ENCODE assay signal across 8 cellular contexts in genomic region chr22:36252754-36253522, GRCh38. TPM values are rescaled to one million over a fixed set of nuclear protein-coding genes. Genes with fewer than 3 reads are reported as not detected.
DNase-seq lines count a peak whose midpoint lies in the region; ATAC-seq and TF ChIP-seq lines count a peak whose summit lies in the region.

A gene with protein sequence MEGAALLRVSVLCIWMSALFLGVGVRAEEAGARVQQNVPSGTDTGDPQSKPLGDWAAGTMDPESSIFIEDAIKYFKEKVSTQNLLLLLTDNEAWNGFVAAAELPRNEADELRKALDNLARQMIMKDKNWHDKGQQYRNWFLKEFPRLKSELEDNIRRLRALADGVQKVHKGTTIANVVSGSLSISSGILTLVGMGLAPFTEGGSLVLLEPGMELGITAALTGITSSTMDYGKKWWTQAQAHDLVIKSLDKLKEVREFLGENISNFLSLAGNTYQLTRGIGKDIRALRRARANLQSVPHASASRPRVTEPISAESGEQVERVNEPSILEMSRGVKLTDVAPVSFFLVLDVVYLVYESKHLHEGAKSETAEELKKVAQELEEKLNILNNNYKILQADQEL (plus strand): TSS chr22:36253133. CDS start chr22:36254956, 1,823 bp downstream.

- DNase-seq in GM12864 (ENCODE audit: low read depth) (peak; percentile 52), endothelial cell (ENCODE audit: low spot score) (no peak), SHP77 (lab: John Stamatoyannopoulos, UW) (no peak)
- DNase-seq in activated CD4-positive, alpha-beta T cell treated with anti-CD3 and anti-CD28 coated beads, Interleukin-2, amount 10 ng/mL, durations not matched to agents 24 days and 14 days, result peak; percentile 90
- peak; percentile 81 for DNase-seq in natural killer cell treated with Interleukin-12 subunit alpha and Interleukin-12 subunit beta and Interleukin-15 and Interleukin-18, amount 100 ng/mL, for 72 hours (ENCODE audit: low spot score)

- H3K9me3 Mint-ChIP-seq in activated CD4-positive, alpha-beta T cell treated with anti-CD3 and anti-CD28 coated beads, Interleukin-2, amount 10 ng/mL, durations not matched to agents 24 days and 14 days, result no peaks in the 10 kb centered on the region
- H3K9me3 Mint-ChIP-seq in endothelial cell (ENCODE audit: unreplicated experiment), result peaks cover 8% of the 10 kb centered on the region
- no peaks in the 10 kb centered on the region for H3K9me3 Mint-ChIP-seq in natural killer cell treated with Interleukin-12 subunit alpha and Interleukin-12 subunit beta and Interleukin-15 and Interleukin-18, amount 100 ng/mL, for 72 hours

- ATAC-seq in HG02981 (IDR thresholded peaks at IDR 0.05; ENCODE audit: unreplicated experiment), result peak; percentile 66
- peak; percentile 90 to 92 for ATAC-seq in natural killer cell treated with Interleukin-12 subunit alpha and Interleukin-12 subunit beta and Interleukin-15 and Interleukin-18, amount 100 ng/mL, for 72 hours
- ATAC-seq in HG02938 (IDR thresholded peaks at IDR 0.05; ENCODE audit: unreplicated experiment), result no peak
- ATAC-seq in HG02885 (IDR thresholded peaks at IDR 0.05; ENCODE audit: poor library complexity, unreplicated experiment), result no peak

- H3K4me3 ChIP-seq in GM12864 (ENCODE audit: low read depth, low read length), result peak within 1 kb of the TSS; percentile 89

- H3K4me1 Mint-ChIP-seq in activated CD4-positive, alpha-beta T cell treated with anti-CD3 and anti-CD28 coated beads, Interleukin-2, amount 10 ng/mL, durations not matched to agents 24 days and 14 days, result peaks cover 55% of the 10 kb centered on the region
- H3K4me1 Mint-ChIP-seq in endothelial cell (ENCODE audit: unreplicated experiment), result peaks cover 31% of the 10 kb centered on the region
- peaks cover 52 to 55% of the 10 kb centered on the region in 2 donors for H3K4me1 Mint-ChIP-seq in natural killer cell treated with Interleukin-12 subunit alpha and Interleukin-12 subunit beta and Interleukin-15 and Interleukin-18, amount 100 ng/mL, for 72 hours (ENCODE audit: low read depth in 2 of 2)

- peak within 1 kb of the TSS; percentile 90 for H3K27ac Mint-ChIP-seq in activated CD4-positive, alpha-beta T cell treated with anti-CD3 and anti-CD28 coated beads, Interleukin-2, amount 10 ng/mL, durations not matched to agents 24 days and 14 days
- peak within 1 kb of the TSS; percentile 71 for H3K27ac Mint-ChIP-seq in endothelial cell (ENCODE audit: unreplicated experiment)
- H3K27ac Mint-ChIP-seq in natural killer cell treated with Interleukin-12 subunit alpha and Interleukin-12 subunit beta and Interleukin-15 and Interleukin-18, amount 100 ng/mL, for 72 hours, result peak within 1 kb of the TSS; percentile 96 to 99

- intact Hi-C loops in activated CD4-positive, alpha-beta T cell treated with anti-CD3 and anti-CD28 coated beads, Interleukin-2, amount 10 ng/mL, durations not matched to agents 24 days and 14 days (cut with micrococcal nuclease), result loop anchor here (1.0 kb wide), 1 partner anchor 14 kb away; the partner anchor contains the start of gene APOL2

- peaks cover 29% of the 10 kb centered on the region for H3K36me3 Mint-ChIP-seq in activated CD4-positive, alpha-beta T cell treated with anti-CD3 and anti-CD28 coated beads, Interleukin-2, amount 10 ng/mL, durations not matched to agents 24 days and 14 days (ENCODE audit: low read depth)
- peaks cover 7% of the 10 kb centered on the region for H3K36me3 Mint-ChIP-seq in endothelial cell (ENCODE audit: low read depth, unreplicated experiment)
- peaks cover 5% of the 10 kb centered on the region for H3K36me3 Mint-ChIP-seq in natural killer cell treated with Interleukin-12 subunit alpha and Interleukin-12 subunit beta and Interleukin-15 and Interleukin-18, amount 100 ng/mL, for 72 hours

- TF ChIP-seq CTCF in GM12864 (IDR thresholded peaks at IDR 0.05; ENCODE audit: low read depth, low read length, missing control alignments) (no peak), endothelial cell (IDR thresholded peaks at IDR 0.05; ENCODE audit: unreplicated experiment) (no peak)

- H3K27me3 Mint-ChIP-seq in activated CD4-positive, alpha-beta T cell treated with anti-CD3 and anti-CD28 coated beads, Interleukin-2, amount 10 ng/mL, durations not matched to agents 24 days and 14 days, result no peaks in the 10 kb centered on the region
- H3K27me3 Mint-ChIP-seq in endothelial cell (ENCODE audit: unreplicated experiment), result peaks cover 10% of the 10 kb centered on the region
- H3K27me3 Mint-ChIP-seq in natural killer cell treated with Interleukin-12 subunit alpha and Interleukin-12 subunit beta and Interleukin-15 and Interleukin-18, amount 100 ng/mL, for 72 hours, result no peaks in the 10 kb centered on the region

- peak within 1 kb of the TSS; percentile 92 for H3K4me3 Mint-ChIP-seq in activated CD4-positive, alpha-beta T cell treated with anti-CD3 and anti-CD28 coated beads, Interleukin-2, amount 10 ng/mL, durations not matched to agents 24 days and 14 days
- H3K4me3 Mint-ChIP-seq in endothelial cell (ENCODE audit: unreplicated experiment), result peak within 1 kb of the TSS; percentile 57
- H3K4me3 Mint-ChIP-seq in natural killer cell treated with Interleukin-12 subunit alpha and Interleukin-12 subunit beta and Interleukin-15 and Interleukin-18, amount 100 ng/mL, for 72 hours, result peak within 1 kb of the TSS; percentile 93

RNA-seq across cellular contexts. Expression of the gene that starts here (rescaled TPM):
- 36.2 and 37.3 TPM in 2 replicates for total RNA-seq in activated CD4-positive, alpha-beta T cell treated with anti-CD3 and anti-CD28 coated beads, Interleukin-2, amount 10 ng/mL, durations not matched to agents 24 days and 14 days
- 2.5 TPM for total RNA-seq in endothelial cell (ENCODE audit: unreplicated experiment)
- total RNA-seq in natural killer cell treated with Interleukin-12 subunit alpha and Interleukin-12 subunit beta and Interleukin-15 and Interleukin-18, amount 100 ng/mL, for 72 hours, result 100 to 1,000 TPM in 1 of 2 donors, 10 to 100 TPM in 1; 42.2 to 129 TPM

Comparison
In these comparisons a context has a peak if more than half of its experiments do, and no peak if none do; other contexts are left out.
1. RNA of the gene that starts here (total RNA-seq): 42.2 to 129 TPM in natural killer cell treated with Interleukin-12 subunit alpha and Interleukin-12 subunit beta and Interleukin-15 and Interleukin-18, amount 100 ng/mL, for 72 hours and 36.2 to 37.3 TPM in activated CD4-positive, alpha-beta T cell treated with anti-CD3 and anti-CD28 coated beads, Interleukin-2, amount 10 ng/mL, durations not matched to agents 24 days and 14 days; 2.5 TPM in endothelial cell (single experiment); every median in the first group is over 10 times any median in the second.
2. DNase-seq: peak in GM12864 (single experiment), activated CD4-positive, alpha-beta T cell treated with anti-CD3 and anti-CD28 coated beads, Interleukin-2, amount 10 ng/mL, durations not matched to agents 24 days and 14 days (single experiment) and natural killer cell treated with Interleukin-12 subunit alpha and Interleukin-12 subunit beta and Interleukin-15 and Interleukin-18, amount 100 ng/mL, for 72 hours (single experiment); none in endothelial cell (single experiment) and SHP77 (0 of 2).
3. ATAC-seq: peak in HG02981 (single experiment) and natural killer cell treated with Interleukin-12 subunit alpha and Interleukin-12 subunit beta and Interleukin-15 and Interleukin-18, amount 100 ng/mL, for 72 hours (2 of 2); none in HG02938 (single experiment) and HG02885 (single experiment).
4. Peak in every context shown above with its lines, with median percentiles within 50 percentile points of each other: H3K27ac Mint-ChIP-seq and H3K4me3 Mint-ChIP-seq.